7 cellular contexts compared by ENCODE assay signal in genomic region chr6:165308926-165309731, GRCh38. TPM values are rescaled to one million over a fixed set of nuclear protein-coding genes. Genes with fewer than 3 reads are reported as not detected.
DNase-seq lines count a peak whose midpoint lies in the region; TF ChIP-seq lines count a peak whose summit lies in the region.

Gene C6orf118 (minus strand): TSS chr6:165309605. CDS start chr6:165309586, 19 bp downstream.

- TF ChIP-seq POLR2A in esophagus muscularis mucosa (IDR thresholded peaks at IDR 0.05; ENCODE audit: low read depth) (no peak), vagina (IDR thresholded peaks at IDR 0.05) (no peak)

- H3K36me3 ChIP-seq in esophagus muscularis mucosa (no peaks in the 10 kb centered on the region), muscle layer of duodenum (ENCODE audit: control insufficient read depth in 1 of 2, insufficient read depth in 2 of 2, low read length in 2 of 2) (no peaks in the 10 kb centered on the region), vagina (no peaks in the 10 kb centered on the region), Karpas-422 (ENCODE audit: insufficient read depth, low read length) (no peaks in the 10 kb centered on the region)

- no peaks in the 10 kb centered on the region for H3K9me3 ChIP-seq in esophagus muscularis mucosa
- no peaks in the 10 kb centered on the region for H3K9me3 ChIP-seq in muscle layer of duodenum (ENCODE audit: control insufficient read depth in 1 of 2, low read length in 2 of 2)
- H3K9me3 ChIP-seq in vagina, result no peaks in the 10 kb centered on the region
- no peaks in the 10 kb centered on the region for H3K9me3 ChIP-seq in Karpas-422 (ENCODE audit: low read length)

- no peak for TF ChIP-seq EP300 in esophagus muscularis mucosa (IDR thresholded peaks at IDR 0.05)

- POLR2A ChIA-PET in RWPE1 (lab: Yijun Ruan, JAX; ENCODE audit: low non-redundant PET), result no interaction called here

- H3K4me3 ChIP-seq in esophagus muscularis mucosa (peak within 1 kb of the TSS; percentile 49 to 60 (median 50)), muscle layer of duodenum (ENCODE audit: low read depth in 1 of 2, low read length in 2 of 2) (peak within 1 kb of the TSS; percentile 69 to 73), vagina (peak within 1 kb of the TSS; percentile 37 to 41), Karpas-422 (ENCODE audit: low read length) (no peak within 1 kb of the TSS)

- no peaks in the 10 kb centered on the region for H3K79me2 ChIP-seq in Karpas-422 (ENCODE audit: low read length)

- DNase-seq in HT1080 (ENCODE audit: low read depth), result peak; percentile 83
- DNase-seq in RWPE1 (ENCODE audit: low spot score), result peak; percentile 64
- DNase-seq in esophagus muscularis mucosa (ENCODE audit: extremely low spot score), result no peak
- DNase-seq in vagina (ENCODE audit: extremely low spot score in 2 of 2), result no peak
- no peak for DNase-seq in cortex of kidney (lab: John Stamatoyannopoulos, UW)
- DNase-seq in Karpas-422, result no peak

- no peaks in the 10 kb centered on the region for H3K27me3 ChIP-seq in esophagus muscularis mucosa
- no peaks in the 10 kb centered on the region for H3K27me3 ChIP-seq in muscle layer of duodenum (ENCODE audit: low read depth, low read length)
- H3K27me3 ChIP-seq in vagina, result no peaks in the 10 kb centered on the region
- H3K27me3 ChIP-seq in Karpas-422 (ENCODE audit: low read length), result no peaks in the 10 kb centered on the region

- H3K4me1 ChIP-seq in esophagus muscularis mucosa (peaks cover 0 to 16% (median 14%) of the 10 kb centered on the region in 4 donors), muscle layer of duodenum (ENCODE audit: control insufficient read depth in 1 of 2, insufficient read depth in 2 of 2, low read length in 2 of 2) (no peaks in the 10 kb centered on the region), vagina (peaks cover 7% of the 10 kb centered on the region), Karpas-422 (ENCODE audit: low read length) (no peaks in the 10 kb centered on the region)

- H3K27ac ChIP-seq in RWPE1 (peak within 1 kb of the TSS; percentile 47), esophagus muscularis mucosa (replicated peaks in 1 of 4) (no peak within 1 kb of the TSS), muscle layer of duodenum (ENCODE audit: low read length) (no peak within 1 kb of the TSS), vagina (no peak within 1 kb of the TSS), Karpas-422 (ENCODE audit: low read length) (no peak within 1 kb of the TSS)

- no peaks in the 10 kb centered on the region for H4K20me1 ChIP-seq in Karpas-422 (ENCODE audit: insufficient read depth, low read depth, low read length)

- no peaks in the 10 kb centered on the region for H3K9me2 ChIP-seq in Karpas-422 (replicated peaks; ENCODE audit: insufficient read depth, low read length)

- intact Hi-C loops in esophagus muscularis mucosa (cut with DNase I) (no loop called here), vagina (cut with DNase I) (no loop called here)

- CTCF ChIA-PET in RWPE1 (lab: Yijun Ruan, JAX), result interaction anchor here (0.5 kb wide), 1 partner anchor 381 kb away, joined by 4 read pairs; no protein-coding TSS in a partner anchor

- no peak within 1 kb of the TSS for H3K9ac ChIP-seq in Karpas-422 (ENCODE audit: low read length)

- TF ChIP-seq CTCF in RWPE1 (conservative IDR thresholded peaks at IDR 0.05; ENCODE audit: low read depth) (no peak), esophagus muscularis mucosa (IDR thresholded peaks at IDR 0.05) (no peak), vagina (IDR thresholded peaks at IDR 0.05) (no peak)

- H2AFZ ChIP-seq in Karpas-422 (ENCODE audit: low read length), result no peak within 1 kb of the TSS

- 7% methylated on average over 35 of the region's 35 CpGs for WGBS in esophagus muscularis mucosa

- H3K4me2 ChIP-seq in Karpas-422 (ENCODE audit: low read depth, low read length, poor library complexity, severe bottlenecking), result no peak within 1 kb of the TSS

RNA-seq across cellular contexts. Expression of gene C6orf118, which starts in this region (rescaled TPM):
- total RNA-seq in HT1080 (2014; rRNA removed; shearing (Covaris generic)), result not detected in 2 replicates
- not detected in 2 replicates for polyA plus RNA-seq in HT1080 (2015; cell fraction: cytosol; rRNA removed)
- polyA plus RNA-seq in HT1080 (2015; cell fraction: nucleus; rRNA removed), result 0.49 and 0.60 TPM in 2 replicates
- total RNA-seq in esophagus muscularis mucosa (under 1 TPM in 1 of 4 donors, not detected in 3; 0.42 TPM), vagina (not detected)
- not detected in 2 replicates for total RNA-seq in Karpas-422 (2014; rRNA removed; shearing (Covaris generic); ENCODE audit: low replicate concordance)

Comparison
In these comparisons a context has a peak if more than half of its experiments do, and no peak if none do; other contexts are left out.
1. Peak in DNase-seq in HT1080; RNA of the gene not detected or under 1 TPM.